Comparison of ENCODE assay signal across 1 cellular context in the genomic region with DNA sequence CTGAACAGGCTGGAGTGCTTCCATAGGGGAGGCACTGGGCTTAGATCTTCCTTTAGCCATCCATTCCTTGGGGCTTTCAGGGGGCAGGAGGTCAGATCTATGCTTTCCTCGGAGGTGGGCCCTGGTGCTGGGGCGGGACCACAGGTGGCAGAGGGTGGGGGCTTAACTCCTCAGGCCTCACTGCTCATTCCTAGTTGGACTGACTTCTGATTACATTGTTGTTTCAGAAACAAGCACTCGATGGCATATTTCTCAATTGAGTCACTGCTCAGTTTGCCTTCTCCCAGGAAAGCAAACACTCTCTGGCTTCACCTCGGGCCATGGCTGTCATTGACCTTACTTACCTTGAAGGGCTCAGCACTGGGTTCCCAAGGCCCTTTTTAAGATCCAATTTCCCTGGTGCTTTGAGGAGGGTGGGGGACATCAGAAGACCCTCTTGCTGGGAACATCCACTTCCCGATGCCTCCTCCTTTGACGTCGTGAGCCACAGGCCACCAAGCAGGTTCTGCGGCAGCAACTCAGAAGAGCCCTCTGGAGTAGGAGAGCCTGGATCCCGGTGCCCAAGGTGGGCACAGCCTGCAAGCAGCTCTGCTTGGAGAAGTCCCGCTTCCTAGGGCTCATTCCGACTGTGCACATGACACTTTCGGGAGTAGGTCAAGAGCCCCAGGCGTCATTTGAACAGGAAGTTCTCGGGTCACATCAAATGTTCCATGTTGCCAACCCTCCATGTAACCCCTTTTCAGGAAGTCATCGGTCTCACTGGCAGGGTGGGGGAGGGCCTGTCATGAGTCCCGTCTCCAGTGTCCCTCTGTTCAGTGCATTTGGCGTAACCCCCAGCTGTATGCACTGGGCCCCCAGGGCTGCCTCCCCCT.
TF ChIP-seq lines count a peak whose summit lies in the region.

No MANE protein-coding gene starts in this region.

TF ChIP-seq in HepG2, 621 proteins besides CTCF, POLR2A, EP300 and RAD21 (continued from another document and continues in another):
- TF ChIP-seq, protein P1, sequence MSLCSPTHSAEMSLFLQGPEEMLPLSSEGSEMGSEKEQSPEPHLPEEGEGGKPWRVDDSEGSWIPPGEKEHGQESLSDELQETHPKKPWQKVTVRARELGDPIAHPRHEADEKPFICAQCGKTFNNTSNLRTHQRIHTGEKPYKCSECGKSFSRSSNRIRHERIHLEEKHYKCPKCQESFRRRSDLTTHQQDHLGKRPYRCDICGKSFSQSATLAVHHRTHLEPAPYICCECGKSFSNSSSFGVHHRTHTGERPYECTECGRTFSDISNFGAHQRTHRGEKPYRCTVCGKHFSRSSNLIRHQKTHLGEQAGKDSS (CRISPR knock-in tag; IDR thresholded peaks at IDR 0.05; ENCODE audit: borderline replicate concordance, low read depth): peak; percentile 79; the same call in 1 of the 2 replicates
- peak; percentile 45; the same call in 1 of the 2 replicates for TF ChIP-seq MIER2 (CRISPR knock-in tag; IDR thresholded peaks at IDR 0.05)
- TF ChIP-seq ZNF552 (CRISPR knock-in tag; IDR thresholded peaks at IDR 0.05; ENCODE audit: borderline replicate concordance): no peak
- TF ChIP-seq POGK (CRISPR knock-in tag; conservative IDR thresholded peaks at IDR 0.05): peak; percentile 52; the same call in 1 of the 2 replicates
- TF ChIP-seq, protein P2, sequence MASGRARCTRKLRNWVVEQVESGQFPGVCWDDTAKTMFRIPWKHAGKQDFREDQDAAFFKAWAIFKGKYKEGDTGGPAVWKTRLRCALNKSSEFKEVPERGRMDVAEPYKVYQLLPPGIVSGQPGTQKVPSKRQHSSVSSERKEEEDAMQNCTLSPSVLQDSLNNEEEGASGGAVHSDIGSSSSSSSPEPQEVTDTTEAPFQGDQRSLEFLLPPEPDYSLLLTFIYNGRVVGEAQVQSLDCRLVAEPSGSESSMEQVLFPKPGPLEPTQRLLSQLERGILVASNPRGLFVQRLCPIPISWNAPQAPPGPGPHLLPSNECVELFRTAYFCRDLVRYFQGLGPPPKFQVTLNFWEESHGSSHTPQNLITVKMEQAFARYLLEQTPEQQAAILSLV (CRISPR knock-in tag; IDR thresholded peaks at IDR 0.05; ENCODE audit: borderline replicate concordance): no peak
- no peak for TF ChIP-seq MYC (CRISPR knock-in tag; IDR thresholded peaks at IDR 0.05; ENCODE audit: borderline replicate concordance)
- TF ChIP-seq NFIB (CRISPR knock-in tag; IDR thresholded peaks at IDR 0.05; ENCODE audit: borderline replicate concordance): no peak
- TF ChIP-seq NCOA1 (CRISPR knock-in tag; IDR thresholded peaks at IDR 0.05): no peak
- no peak for TF ChIP-seq ZNF326 (CRISPR knock-in tag; IDR thresholded peaks at IDR 0.05; ENCODE audit: borderline replicate concordance)
- TF ChIP-seq CREBL2 (CRISPR knock-in tag; IDR thresholded peaks at IDR 0.05; ENCODE audit: borderline replicate concordance): no peak
- TF ChIP-seq ZNF232 (CRISPR knock-in tag; IDR thresholded peaks at IDR 0.05; ENCODE audit: borderline replicate concordance): 0 out of 2 replicates have a peak, but pooled peaks have one; percentile 54
- TF ChIP-seq TEAD2 (CRISPR knock-in tag; IDR thresholded peaks at IDR 0.05): no peak
- no peak for TF ChIP-seq EZH2 (conservative IDR thresholded peaks at IDR 0.05; ENCODE audit: low read depth, low read length)
- TF ChIP-seq, protein P3, sequence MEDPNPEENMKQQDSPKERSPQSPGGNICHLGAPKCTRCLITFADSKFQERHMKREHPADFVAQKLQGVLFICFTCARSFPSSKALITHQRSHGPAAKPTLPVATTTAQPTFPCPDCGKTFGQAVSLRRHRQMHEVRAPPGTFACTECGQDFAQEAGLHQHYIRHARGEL (CRISPR knock-in tag; IDR thresholded peaks at IDR 0.05): no peak
- TF ChIP-seq, protein P4, sequence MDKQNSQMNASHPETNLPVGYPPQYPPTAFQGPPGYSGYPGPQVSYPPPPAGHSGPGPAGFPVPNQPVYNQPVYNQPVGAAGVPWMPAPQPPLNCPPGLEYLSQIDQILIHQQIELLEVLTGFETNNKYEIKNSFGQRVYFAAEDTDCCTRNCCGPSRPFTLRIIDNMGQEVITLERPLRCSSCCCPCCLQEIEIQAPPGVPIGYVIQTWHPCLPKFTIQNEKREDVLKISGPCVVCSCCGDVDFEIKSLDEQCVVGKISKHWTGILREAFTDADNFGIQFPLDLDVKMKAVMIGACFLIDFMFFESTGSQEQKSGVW (CRISPR knock-in tag; IDR thresholded peaks at IDR 0.05; ENCODE audit: borderline replicate concordance): no peak
- no peak for TF ChIP-seq RAD51 (IDR thresholded peaks at IDR 0.05; ENCODE audit: borderline replicate concordance)
- TF ChIP-seq ZNF160 (CRISPR knock-in tag; IDR thresholded peaks at IDR 0.05): no peak
- TF ChIP-seq MLXIP (CRISPR knock-in tag; IDR thresholded peaks at IDR 0.05; ENCODE audit: borderline replicate concordance): no peak
- no peak; the same call in 1 of the 2 replicates for TF ChIP-seq MEF2D (CRISPR knock-in tag; IDR thresholded peaks at IDR 0.05)
- TF ChIP-seq, protein P5, sequence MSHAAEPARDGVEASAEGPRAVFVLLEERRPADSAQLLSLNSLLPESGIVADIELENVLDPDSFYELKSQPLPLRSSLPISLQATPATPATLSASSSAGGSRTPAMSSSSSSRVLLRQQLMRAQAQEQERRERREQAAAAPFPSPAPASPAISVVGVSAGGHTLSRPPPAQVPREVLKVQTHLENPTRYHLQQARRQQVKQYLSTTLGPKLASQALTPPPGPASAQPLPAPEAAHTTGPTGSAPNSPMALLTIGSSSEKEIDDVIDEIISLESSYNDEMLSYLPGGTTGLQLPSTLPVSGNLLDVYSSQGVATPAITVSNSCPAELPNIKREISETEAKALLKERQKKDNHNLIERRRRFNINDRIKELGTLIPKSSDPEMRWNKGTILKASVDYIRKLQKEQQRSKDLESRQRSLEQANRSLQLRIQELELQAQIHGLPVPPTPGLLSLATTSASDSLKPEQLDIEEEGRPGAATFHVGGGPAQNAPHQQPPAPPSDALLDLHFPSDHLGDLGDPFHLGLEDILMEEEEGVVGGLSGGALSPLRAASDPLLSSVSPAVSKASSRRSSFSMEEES (CRISPR knock-in tag; IDR thresholded peaks at IDR 0.05): peak; percentile 75
- no peak for TF ChIP-seq REL (CRISPR knock-in tag; conservative IDR thresholded peaks at IDR 0.05)
- TF ChIP-seq PTBP1 (IDR thresholded peaks at IDR 0.05; ENCODE audit: low read depth, low read length, poor library complexity, severe bottlenecking): no peak
- no peak for TF ChIP-seq MYNN (CRISPR knock-in tag; IDR thresholded peaks at IDR 0.05; ENCODE audit: low read depth)
- no peak for TF ChIP-seq ZNF460 (CRISPR knock-in tag; IDR thresholded peaks at IDR 0.05; ENCODE audit: borderline replicate concordance)
- TF ChIP-seq FOXP1 (IDR thresholded peaks at IDR 0.05): no peak
- TF ChIP-seq FOXP1 (CRISPR knock-in tag; IDR thresholded peaks at IDR 0.05): peak; percentile 77
- peak; percentile 92 for TF ChIP-seq RARA (CRISPR knock-in tag; IDR thresholded peaks at IDR 0.05)
- no peak for TF ChIP-seq BRF2 (CRISPR knock-in tag; IDR thresholded peaks at IDR 0.05)
- no peak for TF ChIP-seq ZNF530 (CRISPR knock-in tag; IDR thresholded peaks at IDR 0.05; ENCODE audit: low read depth)
- no peak for TF ChIP-seq ZNF329 (CRISPR knock-in tag; IDR thresholded peaks at IDR 0.05; ENCODE audit: low read depth)
- 0 out of 2 replicates have a peak, but pooled peaks have one; percentile 37 for TF ChIP-seq ZBTB7A (CRISPR knock-in tag; IDR thresholded peaks at IDR 0.05)
- TF ChIP-seq ZNF17 (CRISPR knock-in tag; IDR thresholded peaks at IDR 0.05): no peak
- no peak for TF ChIP-seq ZNF83 (CRISPR knock-in tag; IDR thresholded peaks at IDR 0.05; ENCODE audit: borderline replicate concordance)
- TF ChIP-seq RXRA (CRISPR knock-in tag; IDR thresholded peaks at IDR 0.05): peak; percentile 86; the same call in 1 of the 2 replicates
- TF ChIP-seq RNF2 (conservative IDR thresholded peaks at IDR 0.05; ENCODE audit: low read depth): no peak
- peak; percentile 90 for TF ChIP-seq KDM3A (CRISPR knock-in tag; IDR thresholded peaks at IDR 0.05; ENCODE audit: low read depth)
- no peak for TF ChIP-seq CSRNP2 (CRISPR knock-in tag; conservative IDR thresholded peaks at IDR 0.05; ENCODE audit: low read depth)
- TF ChIP-seq, protein P6, sequence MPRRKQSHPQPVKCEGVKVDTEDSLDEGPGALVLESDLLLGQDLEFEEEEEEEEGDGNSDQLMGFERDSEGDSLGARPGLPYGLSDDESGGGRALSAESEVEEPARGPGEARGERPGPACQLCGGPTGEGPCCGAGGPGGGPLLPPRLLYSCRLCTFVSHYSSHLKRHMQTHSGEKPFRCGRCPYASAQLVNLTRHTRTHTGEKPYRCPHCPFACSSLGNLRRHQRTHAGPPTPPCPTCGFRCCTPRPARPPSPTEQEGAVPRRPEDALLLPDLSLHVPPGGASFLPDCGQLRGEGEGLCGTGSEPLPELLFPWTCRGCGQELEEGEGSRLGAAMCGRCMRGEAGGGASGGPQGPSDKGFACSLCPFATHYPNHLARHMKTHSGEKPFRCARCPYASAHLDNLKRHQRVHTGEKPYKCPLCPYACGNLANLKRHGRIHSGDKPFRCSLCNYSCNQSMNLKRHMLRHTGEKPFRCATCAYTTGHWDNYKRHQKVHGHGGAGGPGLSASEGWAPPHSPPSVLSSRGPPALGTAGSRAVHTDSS (CRISPR knock-in tag; conservative IDR thresholded peaks at IDR 0.05): no peak
- TF ChIP-seq ZNF776 (CRISPR knock-in tag; IDR thresholded peaks at IDR 0.05): no peak
- TF ChIP-seq ZZZ3 (CRISPR knock-in tag; IDR thresholded peaks at IDR 0.05; ENCODE audit: borderline replicate concordance): 0 out of 2 replicates have a peak, but pooled peaks have one; percentile 37
- TF ChIP-seq ZNF549 (CRISPR knock-in tag; IDR thresholded peaks at IDR 0.05): no peak
- peak; percentile 44 for TF ChIP-seq ZNF883 (CRISPR knock-in tag; IDR thresholded peaks at IDR 0.05; ENCODE audit: not compliant biosample characterization)
- TF ChIP-seq ZNF275 (CRISPR knock-in tag; IDR thresholded peaks at IDR 0.05; ENCODE audit: borderline replicate concordance): no peak
- peak; percentile 91 for TF ChIP-seq BCL6 (CRISPR knock-in tag; IDR thresholded peaks at IDR 0.05)
